Comparison of ENCODE assay signal across 12 cellular contexts in genomic region chr15:73573572-73573971, GRCh38. TPM values are rescaled to one million over a fixed set of nuclear protein-coding genes. Genes with fewer than 3 reads are reported as not detected.
DNase-seq lines count a peak whose midpoint lies in the region; ATAC-seq and TF ChIP-seq lines count a peak whose summit lies in the region.
"Had no signal": no experiment of that assay in that cellular context is flagged by ENCODE, and none has a peak within 500 bp of the region (broad histone marks: within the 10 kb centered on the region; RNA-seq: fewer than 3 reads in every experiment).

No MANE protein-coding gene starts in this region.

- TF ChIP-seq POLR2A in adrenal gland (IDR thresholded peaks at IDR 0.05): no peak

- no peaks in the 10 kb centered on the region for H3K9me3 ChIP-seq in adrenal gland (replicated peaks in 1 of 3)

- intact Hi-C loops in adrenal gland (cut with DNase I): no loop called here

- H3K4me1 ChIP-seq in adrenal gland (replicated peaks in 1 of 2) (peaks cover 5 to 14% of the 10 kb centered on the region in 2 donors), rectal smooth muscle tissue (ENCODE audit: control insufficient read depth, insufficient read depth, low read length) (peaks cover 10% of the 10 kb centered on the region)

- H3K27me3 ChIP-seq in adrenal gland (no peaks in the 10 kb centered on the region), rectal smooth muscle tissue (ENCODE audit: control insufficient read depth, insufficient read depth, low read length) (no peaks in the 10 kb centered on the region)

- ATAC-seq in HG03097 (IDR thresholded peaks at IDR 0.05; ENCODE audit: low FRiP score, unreplicated experiment): no peak
- ATAC-seq: SK-N-SH treated with all-trans-retinoic acid at 6 μM for 48 hours had no signal

- H3K27ac ChIP-seq in adrenal gland: peak overlapping the region in 2 of 5 donors; percentile 28 to 60
- peak overlapping the region; percentile 39 for H3K27ac ChIP-seq in rectal smooth muscle tissue (ENCODE audit: low read depth, low read length)

- 62 to 71% (median 66%) methylated on average over 7 to 9 of the region's 9 CpGs for WGBS in adrenal gland, 4 donors

- H3K36me3 ChIP-seq in adrenal gland (replicated peaks in 1 of 2) (peaks cover 0 to 48% of the 10 kb centered on the region in 2 donors), rectal smooth muscle tissue (ENCODE audit: control insufficient read depth, insufficient read depth, low read length) (peaks cover 43% of the 10 kb centered on the region)

- H3K9ac ChIP-seq in rectal smooth muscle tissue (ENCODE audit: low read length): no peak overlapping the region

- TF ChIP-seq CTCF in HFF-Myc (IDR thresholded peaks at IDR 0.05; ENCODE audit: low read depth, low read length, missing control alignments) (no peak), adrenal gland (IDR thresholded peaks at IDR 0.05) (no peak)

- DNase-seq in HFF-Myc (ENCODE audit: extremely low read depth, low read depth): peak; percentile 60
- peak in 6 of 7 donors; percentile 19 to 68 (median 31) for DNase-seq in adrenal gland
- peak; percentile 82 for DNase-seq in glomerular endothelial cell (ENCODE audit: extremely low read depth, low read depth, low spot score)
- DNase-seq in stimulated activated naive CD4-positive, alpha-beta T cell (lab: John Stamatoyannopoulos, UW): no peak
- no peak for DNase-seq in HuH-7.5 (ENCODE audit: low spot score)
- DNase-seq: activated CD4-positive, alpha-beta T cell treated with anti-CD3 and anti-CD28 coated beads, Interleukin-2, amount 50 U/mL, for 4 hours; DMS79 treated with DMSO at 0.1 percent for 48 hours; NCI-H2171; stimulated activated CD8-positive, alpha-beta memory T cell treated with anti-CD3 and anti-CD28 coated beads, Interleukin-4, amount 100 ng/mL, for 48 hours had no signal

- H3K4me3 ChIP-seq in HFF-Myc (replicated peaks; ENCODE audit: low read depth, low read length) (no peak overlapping the region), adrenal gland (no peak overlapping the region), rectal smooth muscle tissue (ENCODE audit: low read length) (no peak overlapping the region)

RNA-seq across cellular contexts. Expression of gene NPTN, which starts 59.6 kb away (rescaled TPM):
- total RNA-seq in adrenal gland (100 to 1,000 TPM; 100 to 197 (median 127) TPM), glomerular endothelial cell (82.1 and 147 TPM in 2 replicates)
- polyA plus RNA-seq in adrenal gland: 100 to 1,000 TPM in 1 of 3 donors, 10 to 100 TPM in 2; 26.5 to 169 (median 28.7) TPM

Comparison
In these comparisons a context has a peak if more than half of its experiments do, and no peak if none do; other contexts are left out.
1. DNase-seq: peak in HFF-Myc (single experiment), adrenal gland (6 of 7) and glomerular endothelial cell (single experiment); none in stimulated activated naive CD4-positive, alpha-beta T cell (0 of 6) and HuH-7.5 (single experiment).